ENCODE assay signal across 8 cellular contexts in the genomic region with DNA sequence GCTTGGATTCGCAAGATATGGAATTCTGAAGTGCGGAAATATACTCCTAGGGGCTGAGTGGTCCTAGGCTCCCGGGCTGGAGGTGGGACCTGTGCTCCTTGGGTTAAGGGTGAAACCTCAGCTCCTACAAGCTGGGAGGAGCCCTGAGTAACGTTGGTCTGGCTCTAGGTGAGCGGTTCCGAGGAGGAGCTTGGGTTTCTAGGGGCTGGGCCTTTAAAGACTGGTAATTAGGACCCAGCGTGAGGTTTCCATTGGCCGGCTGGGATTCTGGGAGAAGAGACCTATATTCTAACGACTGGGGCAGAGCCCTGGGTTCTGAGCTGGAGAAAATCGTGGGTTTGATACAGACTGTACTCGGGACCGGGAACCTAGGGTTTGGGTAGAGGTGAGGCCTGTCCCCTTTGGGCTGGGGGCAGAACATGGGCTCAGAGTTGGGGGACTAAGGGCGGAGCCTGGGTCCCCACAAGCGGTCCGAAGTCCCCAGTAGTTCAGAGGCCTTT. TPM values are rescaled to one million over a fixed set of nuclear protein-coding genes. Genes with fewer than 3 reads are reported as not detected.
DNase-seq lines count a peak whose midpoint lies in the region; ATAC-seq and TF ChIP-seq lines count a peak whose summit lies in the region.

No MANE protein-coding gene starts in this region.

- H3K9me3 Mint-ChIP-seq in activated naive CD4-positive, alpha-beta T cell treated with anti-CD3 and anti-CD28 coated beads, Interleukin-2, amount 10 ng/mL, durations not matched to agents 7 days and 5 days, result no peaks in the 10 kb centered on the region

- H3K4me1 Mint-ChIP-seq in activated naive CD4-positive, alpha-beta T cell treated with anti-CD3 and anti-CD28 coated beads, Interleukin-2, amount 10 ng/mL, durations not matched to agents 7 days and 5 days, result peaks cover 40% of the 10 kb centered on the region

- H4K20me1 ChIP-seq in mammary epithelial cell (ENCODE audit: insufficient read depth, low read length), result no peaks in the 10 kb centered on the region

- peak overlapping the region; percentile 87 for H3K27ac Mint-ChIP-seq in activated naive CD4-positive, alpha-beta T cell treated with anti-CD3 and anti-CD28 coated beads, Interleukin-2, amount 10 ng/mL, durations not matched to agents 7 days and 5 days

- in situ Hi-C loops in mammary epithelial cell (cut with MboI; ENCODE audit: low sequenced_read_pairs in 2 of 2), result no loop called here

- peak overlapping the region; percentile 74 for H2AFZ ChIP-seq in mammary epithelial cell (ENCODE audit: low read depth, low read length)

- no peak for TF ChIP-seq CTCF in mammary epithelial cell (conservative IDR thresholded peaks at IDR 0.05 in 1 of 2, IDR thresholded peaks at IDR 0.05 in 1 of 2; ENCODE audit: extremely low read depth in 1 of 2, insufficient read depth in 1 of 2, low read depth in 1 of 2, low read length in 2 of 2)
- no peak for TF ChIP-seq CTCF in lower lobe of right lung (IDR thresholded peaks at IDR 0.05)
- TF ChIP-seq CTCF in vagina (IDR thresholded peaks at IDR 0.05), result no peak

- ATAC-seq in lower lobe of right lung, result peak; percentile 7 to 26
- no peak for ATAC-seq in HG03457 (IDR thresholded peaks at IDR 0.05; ENCODE audit: unreplicated experiment)

- TSS peak; percentile 72 for BruUV-seq in mammary epithelial cell (replicated peaks; lab: Mats Ljungman, UMichigan)

- intact Hi-C loops in mammary epithelial cell (cut with micrococcal nuclease) (loop anchor here (1.0 kb wide), 1 partner anchor 38 kb away; no protein-coding TSS in a partner anchor), lower lobe of right lung (cut with DNase I) (no loop called here), vagina (cut with DNase I) (no loop called here)

- no peak for TF ChIP-seq POLR2A in vagina (IDR thresholded peaks at IDR 0.05)

- peak overlapping the region; percentile 92 for H3K4me2 ChIP-seq in mammary epithelial cell (ENCODE audit: insufficient read depth, low read depth, low read length)

- no peaks in the 10 kb centered on the region for H3K36me3 ChIP-seq in mammary epithelial cell (ENCODE audit: insufficient read depth, low read length)
- H3K36me3 ChIP-seq in lower lobe of right lung, result peaks cover 26% of the 10 kb centered on the region
- H3K36me3 ChIP-seq in vagina, result no peaks in the 10 kb centered on the region

- peak overlapping the region; percentile 56 to 78 (median 69) for H3K4me3 ChIP-seq in mammary epithelial cell (replicated peaks in 1 of 3; ENCODE audit: insufficient read depth in 1 of 3, low read depth in 2 of 3, low read length in 3 of 3)
- peak overlapping the region; percentile 78 for H3K4me3 ChIP-seq in lower lobe of right lung
- H3K4me3 ChIP-seq in vagina, result peak overlapping the region; percentile 72 to 84

- no peak for DNase-seq in activated naive CD4-positive, alpha-beta T cell treated with anti-CD3 and anti-CD28 coated beads, Interleukin-2, amount 10 ng/mL, durations not matched to agents 7 days and 5 days
- DNase-seq in activated naive CD4-positive, alpha-beta T cell (lab: John Stamatoyannopoulos, UW), result no peak
- DNase-seq in mammary epithelial cell, result no peak
- no peak for DNase-seq in lower lobe of right lung
- DNase-seq in vagina (ENCODE audit: extremely low spot score in 2 of 2), result no peak
- DNase-seq in NCI-H524 treated with DMSO at 0.1 percent for 48 hours (lab: John Stamatoyannopoulos, UW), result no peak
- no peak for DNase-seq in LoVo (ENCODE audit: low spot score)

- H3K4me3 Mint-ChIP-seq in activated naive CD4-positive, alpha-beta T cell treated with anti-CD3 and anti-CD28 coated beads, Interleukin-2, amount 10 ng/mL, durations not matched to agents 7 days and 5 days, result peak overlapping the region; percentile 85

- dilution Hi-C loops in mammary epithelial cell (cut with HindIII; ENCODE audit: low sequenced_read_pairs), result no loop called here

- H3K4me1 ChIP-seq in mammary epithelial cell (ENCODE audit: insufficient read depth, low read length) (peaks cover 14% of the 10 kb centered on the region), lower lobe of right lung (peaks cover 37% of the 10 kb centered on the region), vagina (peaks cover 32% of the 10 kb centered on the region)

- H3K9me3 ChIP-seq in mammary epithelial cell (replicated peaks; ENCODE audit: insufficient read depth, low read length) (no peaks in the 10 kb centered on the region), lower lobe of right lung (no peaks in the 10 kb centered on the region), vagina (no peaks in the 10 kb centered on the region)

- no peaks in the 10 kb centered on the region for H3K27me3 Mint-ChIP-seq in activated naive CD4-positive, alpha-beta T cell treated with anti-CD3 and anti-CD28 coated beads, Interleukin-2, amount 10 ng/mL, durations not matched to agents 7 days and 5 days

- peaks cover 35% of the 10 kb centered on the region for H3K36me3 Mint-ChIP-seq in activated naive CD4-positive, alpha-beta T cell treated with anti-CD3 and anti-CD28 coated beads, Interleukin-2, amount 10 ng/mL, durations not matched to agents 7 days and 5 days

- H3K79me2 ChIP-seq in mammary epithelial cell (ENCODE audit: insufficient read depth, low read length), result peaks cover 1% of the 10 kb centered on the region

- H3K27ac ChIP-seq in mammary epithelial cell (ENCODE audit: insufficient read depth, low read depth, low read length) (peak overlapping the region; percentile 82), lower lobe of right lung (peak overlapping the region; percentile 85), vagina (peak overlapping the region; percentile 92)

- CTCF ChIA-PET in activated naive CD4-positive, alpha-beta T cell treated with anti-CD3 and anti-CD28 coated beads, Interleukin-2, amount 10 ng/mL, durations not matched to agents 7 days and 5 days (lab: Charles Lee), result interaction anchor here (0.6 to 2.0 kb wide), 4 partner anchors 16 to 43 kb away, joined by 3 to 5 read pairs (median 3); a partner anchor contains a TSS
- CTCF ChIA-PET in mammary epithelial cell (lab: Charles Lee; ENCODE audit: low non-redundant PET), result interaction anchor here (0.7 kb wide), 1 partner anchor 211 kb away, joined by 5 read pairs; no protein-coding TSS in a partner anchor

- WGBS in mammary epithelial cell (ENCODE audit: low coverage, missing lambda C conversion rate), result 26% methylated on average over 15 of the region's 15 CpGs

- H3K9ac ChIP-seq in mammary epithelial cell (ENCODE audit: insufficient read depth, low read length), result peak overlapping the region; percentile 74

- H3K27me3 ChIP-seq in mammary epithelial cell (ENCODE audit: insufficient read depth, low read length) (no peaks in the 10 kb centered on the region), lower lobe of right lung (ENCODE audit: low read depth) (no peaks in the 10 kb centered on the region), vagina (no peaks in the 10 kb centered on the region)

RNA-seq across cellular contexts. Expression of a gene that starts 0.9 kb away (rescaled TPM):
- total RNA-seq in mammary epithelial cell (10 to 100 TPM; 15.4 to 15.5 TPM), lower lobe of right lung (29.1 TPM), vagina (20.6 TPM)
- polyA plus RNA-seq in mammary epithelial cell, result 7.9 TPM
- polyA minus RNA-seq in mammary epithelial cell, result 41.4 TPM

RNA-seq across cellular contexts. Expression of a gene that starts 6.5 kb away (rescaled TPM):
- total RNA-seq in mammary epithelial cell (10 to 100 TPM; 20.7 to 35.7 TPM), lower lobe of right lung (22.7 TPM), vagina (27.0 TPM)
- polyA plus RNA-seq in mammary epithelial cell, result 24.7 TPM
- 23.4 TPM for polyA minus RNA-seq in mammary epithelial cell

RNA-seq across cellular contexts. Expression of a gene that starts 25.6 kb away (rescaled TPM):
- 100 to 1,000 TPM; 115 to 294 TPM for total RNA-seq in mammary epithelial cell
- polyA plus RNA-seq in mammary epithelial cell, result 79.4 TPM
- 212 TPM for polyA minus RNA-seq in mammary epithelial cell
- 269 TPM for total RNA-seq in lower lobe of right lung
- total RNA-seq in vagina, result 278 TPM

RNA-seq across cellular contexts. Expression of a gene that starts 40.6 kb away (rescaled TPM):
- total RNA-seq in mammary epithelial cell (10 to 100 TPM; 10.5 to 18.7 TPM), lower lobe of right lung (16.3 TPM), vagina (13.0 TPM)
- 3.7 TPM for polyA plus RNA-seq in mammary epithelial cell
- 8.1 TPM for polyA minus RNA-seq in mammary epithelial cell

RNA-seq across cellular contexts. Expression of a gene that starts 44.1 kb away (rescaled TPM):
- total RNA-seq in mammary epithelial cell, result 1 to 10 TPM in 1 of 2 donors, under 1 TPM in 1; 0.50 to 1.1 TPM
- polyA plus RNA-seq in mammary epithelial cell, result 0.06 TPM
- polyA minus RNA-seq in mammary epithelial cell, result not detected
- total RNA-seq in lower lobe of right lung, result 2.6 TPM
- total RNA-seq in vagina, result 0.98 TPM
